In the genomic region with DNA sequence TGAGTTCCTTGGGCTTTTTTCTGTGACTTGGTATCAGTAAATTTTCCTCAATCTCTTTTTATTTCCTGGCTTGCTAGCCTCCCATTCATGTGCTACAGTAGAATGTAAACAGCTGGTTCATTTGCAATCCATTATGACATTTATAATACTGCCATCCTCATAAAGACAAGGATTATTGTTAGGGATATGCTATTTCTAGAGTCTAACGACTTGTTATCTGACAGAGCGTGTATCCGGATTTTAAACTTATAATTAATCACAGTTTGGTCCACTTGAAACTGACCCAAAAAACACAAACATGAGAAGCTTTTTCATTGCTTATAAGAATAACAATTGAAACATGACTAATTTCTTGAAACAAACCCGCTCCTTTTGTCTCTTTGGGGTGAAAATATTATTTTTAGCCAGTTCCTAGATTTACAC, we compare ENCODE assay signal across 16 cellular contexts.
DNase-seq lines count a peak whose midpoint lies in the region; ATAC-seq and TF ChIP-seq lines count a peak whose summit lies in the region.
"Had no signal": no experiment of that assay in that cellular context is flagged by ENCODE, and none has a peak within 500 bp of the region (broad histone marks: within the 10 kb centered on the region; RNA-seq: fewer than 3 reads in every experiment).

No MANE protein-coding gene starts in this region.

- no peak overlapping the region for H3K27ac ChIP-seq in aorta (ENCODE audit: low read depth in 1 of 2, low read length in 2 of 2)
- H3K27ac ChIP-seq: colonic mucosa, heart left ventricle had no signal

- no peaks in the 10 kb centered on the region for H3K27me3 ChIP-seq in aorta (ENCODE audit: control insufficient read depth in 1 of 2, insufficient read depth in 2 of 2, low read length in 1 of 2)
- H3K27me3 ChIP-seq: colonic mucosa, heart left ventricle had no signal

- CTCF ChIA-PET in HEK293T (lab: Yijun Ruan, JAX) = interaction anchor here (0.6 to 1.4 kb wide), 3 partner anchors 10 to 679 kb away, joined by 3 read pairs; no protein-coding TSS in a partner anchor

- no peak overlapping the region for H3K4me3 ChIP-seq in aorta (ENCODE audit: low read length in 2 of 2)
- H3K4me3 ChIP-seq: colonic mucosa had no signal

- DNase-seq in DMS153 (lab: John Stamatoyannopoulos, UW) (peak; percentile 69), HEK293T (ENCODE audit: extremely low spot score) (no peak), RPMI7951 (ENCODE audit: low read depth) (peak; percentile 14), iris pigment epithelial cell (ENCODE audit: low read depth) (peak; percentile 18), aorta (no peak), cardiac septum (ENCODE audit: low spot score) (no peak), HT-29 (ENCODE audit: low spot score) (no peak)
- DNase-seq: activated CD4-positive, alpha-beta T cell treated with anti-CD3 and anti-CD28 coated beads for 4 hours; activated naive CD4-positive, alpha-beta T cell; CD4-positive, alpha-beta T cell; colonic mucosa; heart left ventricle; NCI-H1417 treated with DMSO at 0.1 percent for 48 hours; stimulated activated CD4-positive, alpha-beta T cell treated with anti-CD3 and anti-CD28 coated beads, Interleukin-2, amount 100 ng/mL, for 48 hours; stimulated activated naive CD4-positive, alpha-beta T cell treated with Interleukin-2 at 50 U/mL for 16 hours had no signal

- POLR2A ChIA-PET in HEK293T (lab: Yijun Ruan, JAX) = interaction anchor here (2.9 kb wide), 1 partner anchor 586 kb away, joined by 15 read pairs; a partner anchor contains a TSS

- H3K9me3 ChIP-seq in aorta (ENCODE audit: control insufficient read depth, low read length) = peaks cover 1% of the 10 kb centered on the region
- H3K9me3 ChIP-seq: colonic mucosa had no signal

- H3K4me1 ChIP-seq in aorta (ENCODE audit: control insufficient read depth in 1 of 2, insufficient read depth in 2 of 2, low read length in 2 of 2) = peaks cover 0 to 3% of the 10 kb centered on the region in 2 donors
- H3K4me1 ChIP-seq: colonic mucosa had no signal

- ATAC-seq in aorta (ENCODE audit: low FRiP score) (no peak), HG02938 (IDR thresholded peaks at IDR 0.05; ENCODE audit: unreplicated experiment) (no peak)
- ATAC-seq: heart left ventricle had no signal

- intact Hi-C loops in aorta (cut with DNase I) (no loop called here), cardiac septum (cut with DNase I) (no loop called here)

- no peaks in the 10 kb centered on the region for H3K36me3 ChIP-seq in aorta (ENCODE audit: control insufficient read depth in 1 of 2, insufficient read depth in 2 of 2, low read length in 1 of 2)
- H3K36me3 ChIP-seq: colonic mucosa, heart left ventricle had no signal

- 3 to 5% methylated on average over 4 of the region's 4 CpGs for WGBS in aorta, 2 donors

TF ChIP-seq in HEK293T, 16 proteins besides CTCF, POLR2A, EP300 and RAD21:
- TF ChIP-seq, protein P1, sequence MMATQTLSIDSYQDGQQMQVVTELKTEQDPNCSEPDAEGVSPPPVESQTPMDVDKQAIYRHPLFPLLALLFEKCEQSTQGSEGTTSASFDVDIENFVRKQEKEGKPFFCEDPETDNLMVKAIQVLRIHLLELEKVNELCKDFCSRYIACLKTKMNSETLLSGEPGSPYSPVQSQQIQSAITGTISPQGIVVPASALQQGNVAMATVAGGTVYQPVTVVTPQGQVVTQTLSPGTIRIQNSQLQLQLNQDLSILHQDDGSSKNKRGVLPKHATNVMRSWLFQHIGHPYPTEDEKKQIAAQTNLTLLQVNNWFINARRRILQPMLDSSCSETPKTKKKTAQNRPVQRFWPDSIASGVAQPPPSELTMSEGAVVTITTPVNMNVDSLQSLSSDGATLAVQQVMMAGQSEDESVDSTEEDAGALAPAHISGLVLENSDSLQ (IDR thresholded peaks at IDR 0.05) = peak; percentile 95
- TF ChIP-seq SUZ12 (IDR thresholded peaks at IDR 0.05) (no peak), ELF4 (IDR thresholded peaks at IDR 0.05) (no peak), NFRKB (IDR thresholded peaks at IDR 0.05) (no peak), ARNT (IDR thresholded peaks at IDR 0.05) (peak; percentile 95), TARDBP (IDR thresholded peaks at IDR 0.05) (no peak; the same call in 1 of the 2 replicates), CTBP1 (IDR thresholded peaks at IDR 0.05; ENCODE audit: borderline replicate concordance) (peak; percentile 97), LEF1 (IDR thresholded peaks at IDR 0.05; ENCODE audit: borderline replicate concordance) (no peak), SP1 (IDR thresholded peaks at IDR 0.05) (no peak), FOXA1 (IDR thresholded peaks at IDR 0.05) (peak; percentile 62; the same call in 1 of the 2 replicates), ZNF384 (IDR thresholded peaks at IDR 0.05) (no peak), HDGF (IDR thresholded peaks at IDR 0.05; ENCODE audit: borderline replicate concordance) (no peak), FOXM1 (IDR thresholded peaks at IDR 0.05; ENCODE audit: borderline replicate concordance) (peak; percentile 70), L3MBTL2 (conservative IDR thresholded peaks at IDR 0.05) (no peak), BHLHE40 (IDR thresholded peaks at IDR 0.05; ENCODE audit: borderline replicate concordance) (no peak), FOXK2 (IDR thresholded peaks at IDR 0.05) (peak; percentile 93)

Comparison
In these comparisons a context has a peak if more than half of its experiments do, and no peak if none do; other contexts are left out.
1. DNase-seq: peak in DMS153 (single experiment), RPMI7951 (single experiment) and iris pigment epithelial cell (single experiment); none in HEK293T (single experiment), aorta (0 of 2), cardiac septum (single experiment) and HT-29 (single experiment).